ENCODE assay signal across 7 cellular contexts in genomic region chr14:61568572-61569011, GRCh38.
DNase-seq lines count a peak whose midpoint lies in the region; ATAC-seq, FAIRE-seq and TF ChIP-seq lines count a peak whose summit lies in the region.

No MANE protein-coding gene starts in this region.

- TF ChIP-seq CTCF in PC-9 (conservative IDR thresholded peaks at IDR 0.05): no peak; the same call in 1 of the 2 replicates
- no peak for TF ChIP-seq CTCF in keratinocyte (optimal IDR thresholded peaks at IDR 0.05 in 1 of 3, IDR thresholded peaks at IDR 0.05 in 1 of 3, conservative IDR thresholded peaks at IDR 0.05 in 1 of 3; ENCODE audit: extremely low read depth in 1 of 3, insufficient read depth in 2 of 3, low read length in 3 of 3)

- H3K9me3 Mint-ChIP-seq in activated naive CD8-positive, alpha-beta T cell treated with anti-CD3 and anti-CD28 coated beads, Interleukin-2, amount 50 U/mL, for 24 hours: no peaks in the 10 kb centered on the region

- intact Hi-C loops in PC-9 (cut with micrococcal nuclease; ENCODE audit: unreplicated experiment): no loop called here

- H3K9ac ChIP-seq in keratinocyte (ENCODE audit: control insufficient read depth, extremely low read depth, insufficient read depth, low read length): peak overlapping the region; percentile 51

- peak overlapping the region; percentile 98 for H3K27ac ChIP-seq in PC-9
- H3K27ac ChIP-seq in keratinocyte (ENCODE audit: control insufficient read depth, insufficient read depth, low read length): peak overlapping the region; percentile 40

- H3F3A ChIP-seq in PC-9 (ENCODE audit: insufficient read depth, low read depth): peaks cover 74% of the 10 kb centered on the region

- no peaks in the 10 kb centered on the region for H3K36me3 ChIP-seq in PC-9 (ENCODE audit: low read depth)
- H3K36me3 ChIP-seq in keratinocyte (ENCODE audit: control insufficient read depth in 2 of 2, extremely low read depth in 1 of 2, insufficient read depth in 2 of 2, low read length in 2 of 2): no peaks in the 10 kb centered on the region

- CTCF ChIA-PET in PC-9 (lab: Charles Lee): no interaction called here

- POLR2A ChIA-PET in PC-9 (lab: Charles Lee; ENCODE audit: unreplicated experiment): interaction anchor here (0.6 kb wide), 1 partner anchor 379 kb away, joined by 22 read pairs; no protein-coding TSS in a partner anchor

- peaks cover 6% of the 10 kb centered on the region for H3K36me3 Mint-ChIP-seq in activated naive CD8-positive, alpha-beta T cell treated with anti-CD3 and anti-CD28 coated beads, Interleukin-2, amount 50 U/mL, for 24 hours (ENCODE audit: low read depth)

- no peaks in the 10 kb centered on the region for H3K9me1 ChIP-seq in keratinocyte (ENCODE audit: control insufficient read depth, extremely low read depth, insufficient read depth, low read length)

- H3K9me3 ChIP-seq in PC-9 (ENCODE audit: insufficient read depth, low read depth) (no peaks in the 10 kb centered on the region), keratinocyte (ENCODE audit: control insufficient read depth, low read depth, low read length) (no peaks in the 10 kb centered on the region)

- H2AFZ ChIP-seq in PC-9 (peak overlapping the region; percentile 68), keratinocyte (ENCODE audit: control insufficient read depth, low read length) (peak overlapping the region; percentile 29)

- H3K4me3 ChIP-seq in PC-9 (peak overlapping the region; percentile 48), keratinocyte (ENCODE audit: control insufficient read depth in 2 of 3, extremely low read depth in 1 of 3, insufficient read depth in 2 of 3, low read depth in 1 of 3, low read length in 3 of 3) (peak overlapping the region in 1 of 3 experiments; percentile 35)

- H3K27me3 Mint-ChIP-seq in activated naive CD8-positive, alpha-beta T cell treated with anti-CD3 and anti-CD28 coated beads, Interleukin-2, amount 50 U/mL, for 24 hours: no peaks in the 10 kb centered on the region

- H3K4me1 Mint-ChIP-seq in activated naive CD8-positive, alpha-beta T cell treated with anti-CD3 and anti-CD28 coated beads, Interleukin-2, amount 50 U/mL, for 24 hours: peaks cover 81% of the 10 kb centered on the region

- H3K27me3 ChIP-seq in PC-9 (ENCODE audit: insufficient read depth, low read depth): no peaks in the 10 kb centered on the region
- no peaks in the 10 kb centered on the region for H3K27me3 ChIP-seq in keratinocyte (ENCODE audit: control insufficient read depth, extremely low read depth, insufficient read depth, low read length)

- ATAC-seq in HG02981 (IDR thresholded peaks at IDR 0.05; ENCODE audit: unreplicated experiment): peak; percentile 77
- peak; percentile 36 for ATAC-seq in activated naive CD8-positive, alpha-beta T cell treated with anti-CD3 and anti-CD28 coated beads, Interleukin-2, amount 50 U/mL, for 24 hours

- no peak for FAIRE-seq in keratinocyte (lab: Jason Lieb, UNC)

- no TSS peak for BruUV-seq in PC-9 (replicated peaks; lab: Mats Ljungman, UMichigan)

- dilution Hi-C loops in keratinocyte (cut with MboI; ENCODE audit: extremely low pct_ligation_motif_present, low sequenced_read_pairs): no loop called here

- peak; percentile 39 for TF ChIP-seq POLR2A in GM18951 (IDR thresholded peaks at IDR 0.05; ENCODE audit: extremely low read depth, insufficient read depth, insufficient read length)

- H4K20me1 ChIP-seq in PC-9 (ENCODE audit: insufficient read depth) (no peaks in the 10 kb centered on the region), keratinocyte (ENCODE audit: control insufficient read depth, extremely low read depth, insufficient read depth, low read length) (no peaks in the 10 kb centered on the region)

- DNase-seq in PC-9: peak; percentile 73 to 75
- peak; percentile 67 for DNase-seq in activated naive CD8-positive, alpha-beta T cell treated with anti-CD3 and anti-CD28 coated beads, Interleukin-2, amount 50 U/mL, for 24 hours
- DNase-seq in keratinocyte (ENCODE audit: low read depth, low spot score): no peak
- DNase-seq in stimulated activated CD8-positive, alpha-beta memory T cell treated with anti-CD3 and anti-CD28 coated beads, Interleukin-12 subunit alpha, Interleukin-12 subunit beta, amount 100 ng/mL, for 4 hours (ENCODE audit: low read depth): peak; percentile 56
- no peak for DNase-seq in dedifferentiated amniotic fluid mesenchymal stem cell (ENCODE audit: extremely low spot score)

- H3K4me1 ChIP-seq in PC-9 (replicated peaks; ENCODE audit: insufficient read depth): peaks cover 97% of the 10 kb centered on the region
- peaks cover 76% of the 10 kb centered on the region for H3K4me1 ChIP-seq in keratinocyte (ENCODE audit: control insufficient read depth, extremely low read depth, insufficient read depth, low read length)

- no peaks in the 10 kb centered on the region for H3K9me2 ChIP-seq in PC-9 (ENCODE audit: insufficient read depth)

- peaks cover 38% of the 10 kb centered on the region for H3K79me2 ChIP-seq in PC-9 (ENCODE audit: low read depth)
- no peaks in the 10 kb centered on the region for H3K79me2 ChIP-seq in keratinocyte (ENCODE audit: control insufficient read depth, insufficient read depth, low read length)

- H3K4me3 Mint-ChIP-seq in activated naive CD8-positive, alpha-beta T cell treated with anti-CD3 and anti-CD28 coated beads, Interleukin-2, amount 50 U/mL, for 24 hours: peak overlapping the region; percentile 57

- in situ Hi-C loops in GM18951 (cut with MboI; ENCODE audit: low sequenced_read_pairs, unreplicated experiment): no loop called here

- H3K4me2 ChIP-seq in PC-9 (peak overlapping the region; percentile 72), keratinocyte (ENCODE audit: control insufficient read depth, extremely low read depth, insufficient read depth, low read depth, low read length) (peak overlapping the region; percentile 63)

- H3K27ac Mint-ChIP-seq in activated naive CD8-positive, alpha-beta T cell treated with anti-CD3 and anti-CD28 coated beads, Interleukin-2, amount 50 U/mL, for 24 hours: peak overlapping the region; percentile 78

Comparison
In these comparisons a context has a peak if more than half of its experiments do, and no peak if none do; other contexts are left out.
1. DNase-seq: peak in PC-9 (2 of 2), activated naive CD8-positive, alpha-beta T cell treated with anti-CD3 and anti-CD28 coated beads, Interleukin-2, amount 50 U/mL, for 24 hours (single experiment) and stimulated activated CD8-positive, alpha-beta memory T cell treated with anti-CD3 and anti-CD28 coated beads, Interleukin-12 subunit alpha, Interleukin-12 subunit beta, amount 100 ng/mL, for 4 hours (single experiment); none in keratinocyte (single experiment) and dedifferentiated amniotic fluid mesenchymal stem cell (single experiment).